In the genomic region with DNA sequence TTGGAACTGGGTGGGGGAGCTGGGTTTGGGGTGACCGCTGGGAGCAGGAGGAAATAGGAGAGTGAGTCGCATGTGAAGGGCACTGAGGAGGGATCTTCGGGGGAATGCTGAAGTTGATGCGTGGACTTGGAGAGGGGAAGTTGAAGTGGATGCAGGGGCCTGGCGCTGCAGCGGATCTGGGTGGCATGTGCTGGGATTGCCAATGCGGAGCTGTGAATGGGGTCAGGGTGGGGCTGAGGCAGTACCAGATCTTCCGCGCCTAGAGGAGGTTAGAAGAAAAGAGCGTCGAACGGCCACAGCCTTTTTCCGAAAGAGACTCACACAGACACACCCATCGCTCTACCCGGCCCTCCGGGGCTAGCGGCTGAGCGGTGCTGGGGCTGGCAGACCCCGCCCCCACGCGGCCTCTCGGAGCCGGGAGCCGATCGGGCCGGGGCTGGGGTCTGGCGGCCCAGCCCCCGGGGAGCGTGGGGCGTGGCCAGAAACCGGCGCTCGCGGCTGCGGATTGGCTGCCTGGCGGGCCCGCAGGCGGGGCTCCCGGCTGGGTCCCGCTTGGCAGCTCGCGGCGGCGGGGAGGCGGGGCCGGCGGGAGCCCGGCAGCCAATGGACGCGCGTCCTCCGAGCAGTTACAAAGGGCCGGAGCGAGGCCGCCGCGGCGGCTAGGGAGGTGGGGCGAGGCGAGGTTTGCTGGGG, we compare ENCODE assay signal across 8 cellular contexts. TPM values are rescaled to one million over a fixed set of nuclear protein-coding genes. Genes with fewer than 3 reads are reported as not detected.
DNase-seq lines count a peak whose midpoint lies in the region; ATAC-seq and TF ChIP-seq lines count a peak whose summit lies in the region.

A gene (plus strand): TSS at position 655 of the 693 bp plus-strand sequence. CDS start 93 bp downstream, outside the sequence.

- H3K9me3 ChIP-seq in Peyer's patch (no peaks in the 10 kb centered on the region), esophagus squamous epithelium (no peaks in the 10 kb centered on the region)

- DNase-seq in DMS53 (lab: John Stamatoyannopoulos, UW) (peak; percentile 92), KG1 (lab: John Stamatoyannopoulos, UW) (peak; percentile 92), Peyer's patch (peak; percentile 91 to 97 (median 96)), activated T-helper 1 cell treated with Interleukin-2 at 50 U/mL for 16 hours (ENCODE audit: low read depth) (peak; percentile 92), esophagus squamous epithelium (lab: John Stamatoyannopoulos, UW) (peak; percentile 63), myocyte (ENCODE audit: low read depth) (peak; percentile 94)
- peak; percentile 84 to 94 for DNase-seq in stimulated activated CD8-positive, alpha-beta memory T cell treated with anti-CD3 and anti-CD28 coated beads, Interleukin-7, amount 100 ng/mL, for 48 hours (ENCODE audit: extremely low read depth in 1 of 2, low read depth in 1 of 2)

- intact Hi-C loops in esophagus squamous epithelium (cut with DNase I), result no loop called here

- TF ChIP-seq POLR2A in Peyer's patch (IDR thresholded peaks at IDR 0.05), result peak in 1 of 2 donors; percentile 54
- peak in 3 of 4 donors; percentile 86 to 92 (median 87) for TF ChIP-seq POLR2A in esophagus squamous epithelium (IDR thresholded peaks at IDR 0.05)

- H3K27me3 ChIP-seq in Peyer's patch, result no peaks in the 10 kb centered on the region
- no peaks in the 10 kb centered on the region for H3K27me3 ChIP-seq in esophagus squamous epithelium

- no peaks in the 10 kb centered on the region for H3K36me3 ChIP-seq in Peyer's patch
- no peaks in the 10 kb centered on the region for H3K36me3 ChIP-seq in esophagus squamous epithelium

- peak within 1 kb of the TSS; percentile 85 to 89 (median 88) for H3K27ac ChIP-seq in Peyer's patch
- H3K27ac ChIP-seq in esophagus squamous epithelium, result peak within 1 kb of the TSS; percentile 91 to 99 (median 96)

- peak; percentile 88 for ATAC-seq in GM21737 (IDR thresholded peaks at IDR 0.05; ENCODE audit: unreplicated experiment)

- H3K4me1 ChIP-seq in Peyer's patch (peaks cover 4 to 34% (median 12%) of the 10 kb centered on the region in 4 donors), esophagus squamous epithelium (peaks cover 27 to 67% (median 27%) of the 10 kb centered on the region in 3 donors)

- TF ChIP-seq CTCF in Peyer's patch (IDR thresholded peaks at IDR 0.05), result peak in 4 of 6 experiments; percentile 14 to 23 (median 18)
- peak in 4 of 6 experiments; percentile 7 to 45 (median 18) for TF ChIP-seq CTCF in esophagus squamous epithelium (IDR thresholded peaks at IDR 0.05)

- H3K4me3 ChIP-seq in Peyer's patch, result peak within 1 kb of the TSS; percentile 72 to 92 (median 79)
- H3K4me3 ChIP-seq in esophagus squamous epithelium, result peak within 1 kb of the TSS; percentile 76 to 92 (median 82)

- WGBS in esophagus squamous epithelium, 2 donors, result 0 to 2% methylated on average over 12 to 17 of the region's 60 CpGs

RNA-seq across cellular contexts. Expression of the gene that starts here (rescaled TPM):
- total RNA-seq in Peyer's patch (10 to 100 TPM; 11.6 to 14.4 (median 13.5) TPM), esophagus squamous epithelium (10 to 100 TPM; 20.2 to 34.3 (median 25.6) TPM), myocyte (53.9 and 60.4 TPM in 2 replicates)
- polyA plus RNA-seq in myocyte (2012), result 31.7 TPM

Comparison
In these comparisons a context has a peak if more than half of its experiments do, and no peak if none do; other contexts are left out.
1. Peak in every context shown above with its lines: DNase-seq, ATAC-seq, H3K4me3 ChIP-seq and H3K27ac ChIP-seq.